ENCODE assay signal across 11 cellular contexts in the genomic region with DNA sequence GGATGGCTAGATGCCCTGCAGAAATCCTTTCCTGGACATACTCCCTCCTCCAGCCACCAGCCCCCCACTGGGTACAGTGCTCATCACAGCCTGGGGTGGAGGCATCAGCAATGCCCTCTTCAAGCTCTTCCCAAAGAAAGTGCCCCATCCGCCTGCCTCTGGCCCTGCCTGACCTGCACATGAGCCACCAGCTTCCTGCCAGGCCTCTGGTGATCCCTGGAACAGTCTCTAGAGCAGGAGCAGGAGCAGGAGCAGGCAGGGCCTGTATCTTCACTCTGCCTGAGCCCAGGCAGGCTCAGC. TPM values are rescaled to one million over a fixed set of nuclear protein-coding genes. Genes with fewer than 3 reads are reported as not detected.
DNase-seq lines count a peak whose midpoint lies in the region; ATAC-seq and TF ChIP-seq lines count a peak whose summit lies in the region.
"Had no signal": no experiment of that assay in that cellular context is flagged by ENCODE, and none has a peak within 500 bp of the region (broad histone marks: within the 10 kb centered on the region; RNA-seq: fewer than 3 reads in every experiment).

No MANE protein-coding gene starts in this region.

- no peaks in the 10 kb centered on the region for H3K36me3 ChIP-seq in thymus (ENCODE audit: control insufficient read depth, insufficient read depth)
- H3K36me3 ChIP-seq in uterus: no peaks in the 10 kb centered on the region
- no peaks in the 10 kb centered on the region for H3K36me3 ChIP-seq in vagina

- H3K4me3 ChIP-seq in thymus (ENCODE audit: low read length) (no peak overlapping the region), uterus (no peak overlapping the region), vagina (no peak overlapping the region)

- intact Hi-C loops in uterus (cut with DNase I; ENCODE audit: low total_unique reads) (no loop called here), vagina (cut with DNase I) (no loop called here)

- H3K4me1 ChIP-seq in thymus (ENCODE audit: control insufficient read depth, insufficient read depth, low read length) (peaks cover 32% of the 10 kb centered on the region), uterus (no peaks in the 10 kb centered on the region), vagina (no peaks in the 10 kb centered on the region)

- H3K27ac ChIP-seq in thymus (ENCODE audit: low read depth) (peak overlapping the region; percentile 74), uterus (no peak overlapping the region), vagina (no peak overlapping the region)

- H3K27me3 Mint-ChIP-seq in activated T-cell treated with anti-CD3 and anti-CD28 coated beads, Interleukin-2, amount 50 U/mL, for 24 hours: no peaks in the 10 kb centered on the region
- no peaks in the 10 kb centered on the region for H3K27me3 Mint-ChIP-seq in activated naive CD8-positive, alpha-beta T cell treated with anti-CD3 and anti-CD28 coated beads, Interleukin-2, amount 50 U/mL, for 24 hours

- peaks cover 94% of the 10 kb centered on the region for H3K4me1 Mint-ChIP-seq in activated T-cell treated with anti-CD3 and anti-CD28 coated beads, Interleukin-2, amount 50 U/mL, for 24 hours (ENCODE audit: low read depth)
- peaks cover 96% of the 10 kb centered on the region for H3K4me1 Mint-ChIP-seq in activated naive CD8-positive, alpha-beta T cell treated with anti-CD3 and anti-CD28 coated beads, Interleukin-2, amount 50 U/mL, for 24 hours

- H3K9me3 Mint-ChIP-seq in activated T-cell treated with anti-CD3 and anti-CD28 coated beads, Interleukin-2, amount 50 U/mL, for 24 hours: no peaks in the 10 kb centered on the region
- H3K9me3 Mint-ChIP-seq in activated naive CD8-positive, alpha-beta T cell treated with anti-CD3 and anti-CD28 coated beads, Interleukin-2, amount 50 U/mL, for 24 hours: no peaks in the 10 kb centered on the region

- ATAC-seq in HG03342 (IDR thresholded peaks at IDR 0.05; ENCODE audit: unreplicated experiment): peak; percentile 1
- no peak for ATAC-seq in activated naive CD8-positive, alpha-beta T cell treated with anti-CD3 and anti-CD28 coated beads, Interleukin-2, amount 50 U/mL, for 24 hours

- peak overlapping the region; percentile 97 for H3K27ac Mint-ChIP-seq in activated T-cell treated with anti-CD3 and anti-CD28 coated beads, Interleukin-2, amount 50 U/mL, for 24 hours
- H3K27ac Mint-ChIP-seq in activated naive CD8-positive, alpha-beta T cell treated with anti-CD3 and anti-CD28 coated beads, Interleukin-2, amount 50 U/mL, for 24 hours: peak overlapping the region; percentile 94

- no peaks in the 10 kb centered on the region for H3K9me3 ChIP-seq in thymus (ENCODE audit: control insufficient read depth)
- H3K9me3 ChIP-seq in uterus: no peaks in the 10 kb centered on the region
- no peaks in the 10 kb centered on the region for H3K9me3 ChIP-seq in vagina

- H3K27me3 ChIP-seq in thymus (ENCODE audit: control insufficient read depth, insufficient read depth) (no peaks in the 10 kb centered on the region), uterus (no peaks in the 10 kb centered on the region), vagina (no peaks in the 10 kb centered on the region)

- no peak for TF ChIP-seq CTCF in uterus (IDR thresholded peaks at IDR 0.05)
- TF ChIP-seq CTCF in vagina (IDR thresholded peaks at IDR 0.05): no peak

- no peak for TF ChIP-seq POLR2A in uterus (IDR thresholded peaks at IDR 0.05)
- TF ChIP-seq POLR2A in vagina (IDR thresholded peaks at IDR 0.05): no peak

- no peak for DNase-seq in activated T-cell treated with anti-CD3 and anti-CD28 coated beads, Interleukin-2, amount 50 U/mL, for 24 hours
- no peak for DNase-seq in activated T-cell treated with anti-CD3 and anti-CD28 coated beads, Interleukin-2, amount 50 U/mL, for 1 hour
- no peak for DNase-seq in activated naive CD8-positive, alpha-beta T cell treated with anti-CD3 and anti-CD28 coated beads, Interleukin-2, amount 50 U/mL, for 24 hours
- DNase-seq in uterus: no peak
- no peak for DNase-seq in vagina (ENCODE audit: extremely low spot score in 2 of 2)
- no peak for DNase-seq in LoVo (ENCODE audit: low spot score)
- DNase-seq: DMS79 treated with DMSO at 0.1 percent for 48 hours, HCEC 1CT, NCI-H345 had no signal

- WGBS in thymus: 97% methylated on average over 1 of the region's 1 CpG

- H3K4me3 Mint-ChIP-seq in activated T-cell treated with anti-CD3 and anti-CD28 coated beads, Interleukin-2, amount 50 U/mL, for 24 hours: peak overlapping the region; percentile 79
- peak overlapping the region; percentile 71 for H3K4me3 Mint-ChIP-seq in activated naive CD8-positive, alpha-beta T cell treated with anti-CD3 and anti-CD28 coated beads, Interleukin-2, amount 50 U/mL, for 24 hours

- peaks cover 7% of the 10 kb centered on the region for H3K36me3 Mint-ChIP-seq in activated T-cell treated with anti-CD3 and anti-CD28 coated beads, Interleukin-2, amount 50 U/mL, for 24 hours (ENCODE audit: low read depth)
- H3K36me3 Mint-ChIP-seq in activated naive CD8-positive, alpha-beta T cell treated with anti-CD3 and anti-CD28 coated beads, Interleukin-2, amount 50 U/mL, for 24 hours (ENCODE audit: low read depth): no peaks in the 10 kb centered on the region

RNA-seq across cellular contexts. Expression of gene CAB39, which starts 54.1 kb away (rescaled TPM):
- 49.2 TPM for polyA plus RNA-seq in thymus
- total RNA-seq in uterus (100 to 1,000 TPM in 1 of 4 donors, 10 to 100 TPM in 3; 33.6 to 121 (median 78.0) TPM), vagina (59.4 TPM)
